ENCODE assay signal across 1 cellular context in the genomic region with DNA sequence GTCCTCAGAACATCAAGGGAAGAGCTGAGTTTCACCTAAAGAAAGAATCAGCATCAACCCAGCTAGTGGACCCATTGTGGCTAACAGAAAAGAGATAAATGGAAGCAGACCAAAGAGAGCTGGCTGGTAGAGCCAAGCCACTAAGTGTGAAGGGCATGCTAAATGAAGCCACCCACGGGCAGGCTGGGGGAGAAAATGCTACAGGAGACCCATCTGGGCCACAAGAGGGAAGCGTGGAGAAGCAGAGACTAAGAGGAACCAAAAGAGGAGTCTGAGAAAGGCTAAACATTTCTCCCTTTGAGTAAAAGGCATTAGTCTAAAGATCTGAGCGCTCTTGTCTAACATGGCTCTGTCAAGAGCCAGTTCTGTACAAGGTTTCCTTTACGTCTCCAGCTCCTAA.
TF ChIP-seq lines count a peak whose summit lies in the region.

No MANE protein-coding gene starts in this region.

TF ChIP-seq in GM12878, 131 proteins besides CTCF, POLR2A, EP300 and RAD21 (continued from another document):
- TF ChIP-seq RB1 (IDR thresholded peaks at IDR 0.05; ENCODE audit: borderline replicate concordance) (no peak), SMAD1 (IDR thresholded peaks at IDR 0.05; ENCODE audit: low read depth, partially characterized antibody) (no peak), SKIL (IDR thresholded peaks at IDR 0.05; ENCODE audit: low read depth, poor library complexity, severe bottlenecking) (no peak), MEF2A (IDR thresholded peaks at IDR 0.05; ENCODE audit: insufficient read depth, low read depth, low read length) (no peak), FOXM1 (IDR thresholded peaks at IDR 0.05; ENCODE audit: low read depth, low read length) (no peak), POLR2AphosphoS5 (IDR thresholded peaks at IDR 0.05; ENCODE audit: low read length) (no peak), BMI1 (IDR thresholded peaks at IDR 0.05; ENCODE audit: borderline replicate concordance) (no peak), BACH1 (IDR thresholded peaks at IDR 0.05; ENCODE audit: borderline replicate concordance) (no peak)
- TF ChIP-seq, protein P1, sequence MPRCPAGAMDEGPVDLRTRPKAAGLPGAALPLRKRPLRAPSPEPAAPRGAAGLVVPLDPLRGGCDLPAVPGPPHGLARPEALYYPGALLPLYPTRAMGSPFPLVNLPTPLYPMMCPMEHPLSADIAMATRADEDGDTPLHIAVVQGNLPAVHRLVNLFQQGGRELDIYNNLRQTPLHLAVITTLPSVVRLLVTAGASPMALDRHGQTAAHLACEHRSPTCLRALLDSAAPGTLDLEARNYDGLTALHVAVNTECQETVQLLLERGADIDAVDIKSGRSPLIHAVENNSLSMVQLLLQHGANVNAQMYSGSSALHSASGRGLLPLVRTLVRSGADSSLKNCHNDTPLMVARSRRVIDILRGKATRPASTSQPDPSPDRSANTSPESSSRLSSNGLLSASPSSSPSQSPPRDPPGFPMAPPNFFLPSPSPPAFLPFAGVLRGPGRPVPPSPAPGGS (IDR thresholded peaks at IDR 0.05; ENCODE audit: borderline replicate concordance, insufficient read depth, low read depth, low read length, poor library complexity, severe bottlenecking): no peak
- TF ChIP-seq, protein P2, sequence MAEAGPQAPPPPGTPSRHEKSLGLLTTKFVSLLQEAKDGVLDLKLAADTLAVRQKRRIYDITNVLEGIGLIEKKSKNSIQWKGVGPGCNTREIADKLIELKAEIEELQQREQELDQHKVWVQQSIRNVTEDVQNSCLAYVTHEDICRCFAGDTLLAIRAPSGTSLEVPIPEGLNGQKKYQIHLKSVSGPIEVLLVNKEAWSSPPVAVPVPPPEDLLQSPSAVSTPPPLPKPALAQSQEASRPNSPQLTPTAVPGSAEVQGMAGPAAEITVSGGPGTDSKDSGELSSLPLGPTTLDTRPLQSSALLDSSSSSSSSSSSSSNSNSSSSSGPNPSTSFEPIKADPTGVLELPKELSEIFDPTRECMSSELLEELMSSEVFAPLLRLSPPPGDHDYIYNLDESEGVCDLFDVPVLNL (IDR thresholded peaks at IDR 0.05; ENCODE audit: low read depth, low read length): no peak
